Comparison of ENCODE assay signal across 13 cellular contexts in genomic region chr2:217430916-217431576, GRCh38.
A peak's percentile ranks its signal among the peaks of the same experiment; 100 is the strongest.
DNase-seq lines count a peak whose midpoint lies in the region; TF ChIP-seq lines count a peak whose summit lies in the region.
"Had no signal": no experiment of that assay in that cellular context is flagged by ENCODE, and none has a peak within 500 bp of the region (broad histone marks: within the 10 kb centered on the region; RNA-seq: fewer than 3 reads in every experiment).

No MANE protein-coding gene starts in this region.

- WGBS in trophoblast cell (ENCODE audit: extremely low coverage, insufficient coverage, insufficient read length): no CpG with 5 or more reads among the region's 3 CpGs

- H3K9ac ChIP-seq in trophoblast cell (ENCODE audit: low read length): no peak overlapping the region
- H3K9ac ChIP-seq: BLaER1 had no signal

- H3K4ac ChIP-seq in trophoblast cell (ENCODE audit: low read depth, low read length): no peak overlapping the region

- H3K18ac ChIP-seq in trophoblast cell (ENCODE audit: low read length): no peak overlapping the region

- peak overlapping the region; percentile 86 for H4K91ac ChIP-seq in trophoblast cell (ENCODE audit: low read depth, low read length)

- no peak overlapping the region for H3K4me2 ChIP-seq in trophoblast cell (ENCODE audit: low read length)
- H3K4me2 ChIP-seq: BLaER1 had no signal

- peak overlapping the region; percentile 31 for H4K8ac ChIP-seq in trophoblast cell (ENCODE audit: low read depth, low read length)

- no peak overlapping the region for H2BK5ac ChIP-seq in trophoblast cell (ENCODE audit: low read depth, low read length, poor library complexity)

- peaks cover 14 to 24% of the 10 kb centered on the region in 2 experiments for H3K4me1 ChIP-seq in trophoblast cell (ENCODE audit: control insufficient read depth in 1 of 2, insufficient read depth in 2 of 2, low read length in 2 of 2)

- no peaks in the 10 kb centered on the region for H3K9me3 ChIP-seq in trophoblast cell (ENCODE audit: insufficient read depth, low read depth, low read length)
- H3K9me3 ChIP-seq: BLaER1 had no signal

- H2AK5ac ChIP-seq in trophoblast cell (ENCODE audit: low read length): peak overlapping the region; percentile 76

- H2BK120ac ChIP-seq in trophoblast cell (ENCODE audit: insufficient read depth, low read length, poor library complexity): peak overlapping the region; percentile 34

- no peak overlapping the region for H4K12ac ChIP-seq in trophoblast cell (ENCODE audit: low read depth, low read length)

- no peak overlapping the region for H3K4me3 ChIP-seq in foreskin fibroblast (ENCODE audit: low read depth in 1 of 2, low read length in 2 of 2)
- no peak overlapping the region for H3K4me3 ChIP-seq in trophoblast cell (ENCODE audit: low read depth, low read length)
- H3K4me3 ChIP-seq in H7 (ENCODE audit: insufficient read depth, low read depth, low read length): no peak overlapping the region
- H3K4me3 ChIP-seq: BLaER1 had no signal

- H3K79me1 ChIP-seq in trophoblast cell (ENCODE audit: low read length): peaks cover 15% of the 10 kb centered on the region

- H3K79me2 ChIP-seq in trophoblast cell (ENCODE audit: control insufficient read depth, insufficient read depth, low read length, poor library complexity): peaks cover 2% of the 10 kb centered on the region

- H3K27ac ChIP-seq in trophoblast cell (ENCODE audit: low read depth, low read length): no peak overlapping the region
- H3K27ac ChIP-seq: BLaER1 had no signal

- H3K36me3 ChIP-seq in trophoblast cell (ENCODE audit: control insufficient read depth in 1 of 2, insufficient read depth in 2 of 2, low read length in 2 of 2): no peaks in the 10 kb centered on the region
- no peaks in the 10 kb centered on the region for H3K36me3 ChIP-seq in H7 (replicated peaks; ENCODE audit: control insufficient read depth, insufficient read depth, low read length)
- H3K36me3 ChIP-seq: BLaER1 had no signal

- no peak overlapping the region for H3K23ac ChIP-seq in trophoblast cell (ENCODE audit: low read length)

- no peak for TF ChIP-seq CTCF in foreskin fibroblast (IDR thresholded peaks at IDR 0.05; ENCODE audit: low read depth, low read length)

- no peaks in the 10 kb centered on the region for H3K27me3 ChIP-seq in trophoblast cell (ENCODE audit: insufficient read depth, low read length)
- H3K27me3 ChIP-seq in H7 (ENCODE audit: control insufficient read depth, insufficient read depth, low read length): no peaks in the 10 kb centered on the region
- H3K27me3 ChIP-seq: BLaER1 had no signal

- peak overlapping the region; percentile 46 for H3K14ac ChIP-seq in trophoblast cell (ENCODE audit: low read length)

- peak; percentile 27 for DNase-seq in EL
- peak; percentile 14 for DNase-seq in OCI-M1 (lab: John Stamatoyannopoulos, UW)
- peak; percentile 32 to 59 for DNase-seq in foreskin fibroblast
- DNase-seq in trophoblast cell: peak in 1 of 2 donors; percentile 5
- DNase-seq in SIG-M5 (lab: John Stamatoyannopoulos, UW): no peak
- no peak for DNase-seq in NCI-H1694 (lab: John Stamatoyannopoulos, UW)
- no peak for DNase-seq in SHP77 (lab: John Stamatoyannopoulos, UW)
- DNase-seq in H7: no peak
- DNase-seq: activated naive CD4-positive, alpha-beta T cell treated with Interleukin-2 at 50 U/mL for 16 hours; cerebellar nuclear complex; NCI-H187 treated with DMSO at 0.1 percent for 48 hours; stimulated activated CD4-positive, alpha-beta T cell treated with anti-CD3 and anti-CD28 coated beads, Interleukin-1b, Interleukin-23, amount 100 ng/mL, for 48 hours had no signal

- H2AFZ ChIP-seq in trophoblast cell (ENCODE audit: insufficient read depth, low read length, poor library complexity): no peak overlapping the region

- peak overlapping the region; percentile 68 for H2BK12ac ChIP-seq in trophoblast cell (ENCODE audit: low read length)

Comparison
In these comparisons a context has a peak if more than half of its experiments do, and no peak if none do; other contexts are left out.
1. DNase-seq: peak in EL (single experiment), OCI-M1 (single experiment) and foreskin fibroblast (2 of 2); none in SIG-M5 (single experiment), NCI-H1694 (single experiment), SHP77 (0 of 2) and H7 (single experiment).